ENCODE assay signal across 1 cellular context in the genomic region with DNA sequence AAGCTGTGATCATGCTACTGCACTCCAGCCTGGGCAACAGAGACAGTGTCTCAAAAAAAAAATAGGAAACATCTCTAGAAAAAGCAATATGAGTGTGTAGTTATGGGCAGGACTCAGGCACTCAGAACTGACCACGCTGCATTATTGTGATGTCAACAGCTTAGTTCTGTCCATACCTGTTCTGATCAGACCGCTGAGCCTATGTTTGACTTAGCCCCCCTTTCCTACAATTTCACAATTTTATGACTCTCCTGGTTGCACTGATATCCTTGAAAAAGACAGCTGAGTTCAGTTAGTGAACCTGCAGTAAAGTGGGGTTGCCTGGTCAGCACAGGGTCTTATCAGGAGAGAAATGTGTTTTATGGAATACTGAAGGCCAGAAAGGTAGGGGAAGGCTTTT.
TF ChIP-seq lines count a peak whose summit lies in the region.

No MANE protein-coding gene starts in this region.

TF ChIP-seq in IMR-90, 13 proteins besides CTCF, POLR2A, EP300 and RAD21:
- TF ChIP-seq CHD1 (IDR thresholded peaks at IDR 0.05; ENCODE audit: low read depth, low read length) (no peak), SMC3 (IDR thresholded peaks at IDR 0.05; ENCODE audit: low read depth, low read length) (no peak), RCOR1 (IDR thresholded peaks at IDR 0.05; ENCODE audit: insufficient replicate concordance, low read length) (no peak), NFE2L2 (IDR thresholded peaks at IDR 0.05; ENCODE audit: low read depth, low read length) (no peak), FOS (IDR thresholded peaks at IDR 0.05; ENCODE audit: low read depth, low read length) (no peak), RFX5 (IDR thresholded peaks at IDR 0.05; ENCODE audit: low read depth, low read length) (no peak), BHLHE40 (IDR thresholded peaks at IDR 0.05; ENCODE audit: low read depth, low read length) (no peak), MAZ (IDR thresholded peaks at IDR 0.05; ENCODE audit: borderline replicate concordance, low read depth, low read length) (no peak), CEBPB (IDR thresholded peaks at IDR 0.05; ENCODE audit: low read depth, low read length) (no peak), MXI1 (IDR thresholded peaks at IDR 0.05; ENCODE audit: borderline replicate concordance, low read depth, low read length) (no peak), MAFK (IDR thresholded peaks at IDR 0.05; ENCODE audit: low read depth, low read length) (no peak)
- TF ChIP-seq, protein P1, sequence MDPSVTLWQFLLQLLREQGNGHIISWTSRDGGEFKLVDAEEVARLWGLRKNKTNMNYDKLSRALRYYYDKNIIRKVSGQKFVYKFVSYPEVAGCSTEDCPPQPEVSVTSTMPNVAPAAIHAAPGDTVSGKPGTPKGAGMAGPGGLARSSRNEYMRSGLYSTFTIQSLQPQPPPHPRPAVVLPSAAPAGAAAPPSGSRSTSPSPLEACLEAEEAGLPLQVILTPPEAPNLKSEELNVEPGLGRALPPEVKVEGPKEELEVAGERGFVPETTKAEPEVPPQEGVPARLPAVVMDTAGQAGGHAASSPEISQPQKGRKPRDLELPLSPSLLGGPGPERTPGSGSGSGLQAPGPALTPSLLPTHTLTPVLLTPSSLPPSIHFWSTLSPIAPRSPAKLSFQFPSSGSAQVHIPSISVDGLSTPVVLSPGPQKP (IDR thresholded peaks at IDR 0.05; ENCODE audit: borderline replicate concordance, low read depth, low read length): no peak
- TF ChIP-seq, protein P2, sequence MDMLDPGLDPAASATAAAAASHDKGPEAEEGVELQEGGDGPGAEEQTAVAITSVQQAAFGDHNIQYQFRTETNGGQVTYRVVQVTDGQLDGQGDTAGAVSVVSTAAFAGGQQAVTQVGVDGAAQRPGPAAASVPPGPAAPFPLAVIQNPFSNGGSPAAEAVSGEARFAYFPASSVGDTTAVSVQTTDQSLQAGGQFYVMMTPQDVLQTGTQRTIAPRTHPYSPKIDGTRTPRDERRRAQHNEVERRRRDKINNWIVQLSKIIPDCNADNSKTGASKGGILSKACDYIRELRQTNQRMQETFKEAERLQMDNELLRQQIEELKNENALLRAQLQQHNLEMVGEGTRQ (IDR thresholded peaks at IDR 0.05; ENCODE audit: low read depth, low read length): no peak
